ENCODE assay signal across 1 cellular context in the genomic region with DNA sequence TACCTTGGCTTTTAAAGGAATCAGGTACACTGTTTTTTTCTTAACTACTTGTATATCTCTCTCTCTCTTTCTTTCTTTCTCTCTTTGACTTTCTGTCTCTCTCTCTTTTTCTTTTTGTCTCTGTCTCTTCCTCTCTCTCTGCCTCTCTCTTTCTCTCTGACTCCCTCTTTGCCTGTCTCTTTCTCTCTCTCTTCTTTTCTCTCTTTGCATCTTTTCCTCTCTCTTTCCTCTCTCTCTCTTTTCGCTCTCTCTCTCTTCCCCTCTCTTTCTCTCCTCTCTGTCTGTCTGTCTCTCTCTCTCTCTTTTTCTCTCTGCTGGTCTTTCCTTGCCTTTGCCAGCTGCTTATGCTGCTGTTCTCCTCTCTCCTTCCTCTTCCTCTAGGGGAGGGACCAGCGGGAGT.
TF ChIP-seq lines count a peak whose summit lies in the region.

No MANE protein-coding gene starts in this region.

TF ChIP-seq in H1, 55 proteins besides CTCF, POLR2A, EP300 and RAD21 (continued from another document):
- TF ChIP-seq CTBP2 (IDR thresholded peaks at IDR 0.05; ENCODE audit: borderline replicate concordance, insufficient read depth, insufficient read length, low read length) (no peak), RXRA (IDR thresholded peaks at IDR 0.05; ENCODE audit: insufficient read depth, low read depth, low read length) (no peak), BACH1 (IDR thresholded peaks at IDR 0.05; ENCODE audit: low read length) (no peak), TAF7 (optimal IDR thresholded peaks at IDR 0.05; ENCODE audit: borderline replicate concordance, low read depth, low read length) (no peak), GTF2F1 (IDR thresholded peaks at IDR 0.05; ENCODE audit: borderline replicate concordance, low read depth, low read length) (no peak), SP4 (IDR thresholded peaks at IDR 0.05; ENCODE audit: low read length) (no peak), NRF1 (IDR thresholded peaks at IDR 0.05; ENCODE audit: low read depth, low read length) (no peak), SIRT6 (IDR thresholded peaks at IDR 0.05; ENCODE audit: low read length) (no peak)
- TF ChIP-seq, protein P1, sequence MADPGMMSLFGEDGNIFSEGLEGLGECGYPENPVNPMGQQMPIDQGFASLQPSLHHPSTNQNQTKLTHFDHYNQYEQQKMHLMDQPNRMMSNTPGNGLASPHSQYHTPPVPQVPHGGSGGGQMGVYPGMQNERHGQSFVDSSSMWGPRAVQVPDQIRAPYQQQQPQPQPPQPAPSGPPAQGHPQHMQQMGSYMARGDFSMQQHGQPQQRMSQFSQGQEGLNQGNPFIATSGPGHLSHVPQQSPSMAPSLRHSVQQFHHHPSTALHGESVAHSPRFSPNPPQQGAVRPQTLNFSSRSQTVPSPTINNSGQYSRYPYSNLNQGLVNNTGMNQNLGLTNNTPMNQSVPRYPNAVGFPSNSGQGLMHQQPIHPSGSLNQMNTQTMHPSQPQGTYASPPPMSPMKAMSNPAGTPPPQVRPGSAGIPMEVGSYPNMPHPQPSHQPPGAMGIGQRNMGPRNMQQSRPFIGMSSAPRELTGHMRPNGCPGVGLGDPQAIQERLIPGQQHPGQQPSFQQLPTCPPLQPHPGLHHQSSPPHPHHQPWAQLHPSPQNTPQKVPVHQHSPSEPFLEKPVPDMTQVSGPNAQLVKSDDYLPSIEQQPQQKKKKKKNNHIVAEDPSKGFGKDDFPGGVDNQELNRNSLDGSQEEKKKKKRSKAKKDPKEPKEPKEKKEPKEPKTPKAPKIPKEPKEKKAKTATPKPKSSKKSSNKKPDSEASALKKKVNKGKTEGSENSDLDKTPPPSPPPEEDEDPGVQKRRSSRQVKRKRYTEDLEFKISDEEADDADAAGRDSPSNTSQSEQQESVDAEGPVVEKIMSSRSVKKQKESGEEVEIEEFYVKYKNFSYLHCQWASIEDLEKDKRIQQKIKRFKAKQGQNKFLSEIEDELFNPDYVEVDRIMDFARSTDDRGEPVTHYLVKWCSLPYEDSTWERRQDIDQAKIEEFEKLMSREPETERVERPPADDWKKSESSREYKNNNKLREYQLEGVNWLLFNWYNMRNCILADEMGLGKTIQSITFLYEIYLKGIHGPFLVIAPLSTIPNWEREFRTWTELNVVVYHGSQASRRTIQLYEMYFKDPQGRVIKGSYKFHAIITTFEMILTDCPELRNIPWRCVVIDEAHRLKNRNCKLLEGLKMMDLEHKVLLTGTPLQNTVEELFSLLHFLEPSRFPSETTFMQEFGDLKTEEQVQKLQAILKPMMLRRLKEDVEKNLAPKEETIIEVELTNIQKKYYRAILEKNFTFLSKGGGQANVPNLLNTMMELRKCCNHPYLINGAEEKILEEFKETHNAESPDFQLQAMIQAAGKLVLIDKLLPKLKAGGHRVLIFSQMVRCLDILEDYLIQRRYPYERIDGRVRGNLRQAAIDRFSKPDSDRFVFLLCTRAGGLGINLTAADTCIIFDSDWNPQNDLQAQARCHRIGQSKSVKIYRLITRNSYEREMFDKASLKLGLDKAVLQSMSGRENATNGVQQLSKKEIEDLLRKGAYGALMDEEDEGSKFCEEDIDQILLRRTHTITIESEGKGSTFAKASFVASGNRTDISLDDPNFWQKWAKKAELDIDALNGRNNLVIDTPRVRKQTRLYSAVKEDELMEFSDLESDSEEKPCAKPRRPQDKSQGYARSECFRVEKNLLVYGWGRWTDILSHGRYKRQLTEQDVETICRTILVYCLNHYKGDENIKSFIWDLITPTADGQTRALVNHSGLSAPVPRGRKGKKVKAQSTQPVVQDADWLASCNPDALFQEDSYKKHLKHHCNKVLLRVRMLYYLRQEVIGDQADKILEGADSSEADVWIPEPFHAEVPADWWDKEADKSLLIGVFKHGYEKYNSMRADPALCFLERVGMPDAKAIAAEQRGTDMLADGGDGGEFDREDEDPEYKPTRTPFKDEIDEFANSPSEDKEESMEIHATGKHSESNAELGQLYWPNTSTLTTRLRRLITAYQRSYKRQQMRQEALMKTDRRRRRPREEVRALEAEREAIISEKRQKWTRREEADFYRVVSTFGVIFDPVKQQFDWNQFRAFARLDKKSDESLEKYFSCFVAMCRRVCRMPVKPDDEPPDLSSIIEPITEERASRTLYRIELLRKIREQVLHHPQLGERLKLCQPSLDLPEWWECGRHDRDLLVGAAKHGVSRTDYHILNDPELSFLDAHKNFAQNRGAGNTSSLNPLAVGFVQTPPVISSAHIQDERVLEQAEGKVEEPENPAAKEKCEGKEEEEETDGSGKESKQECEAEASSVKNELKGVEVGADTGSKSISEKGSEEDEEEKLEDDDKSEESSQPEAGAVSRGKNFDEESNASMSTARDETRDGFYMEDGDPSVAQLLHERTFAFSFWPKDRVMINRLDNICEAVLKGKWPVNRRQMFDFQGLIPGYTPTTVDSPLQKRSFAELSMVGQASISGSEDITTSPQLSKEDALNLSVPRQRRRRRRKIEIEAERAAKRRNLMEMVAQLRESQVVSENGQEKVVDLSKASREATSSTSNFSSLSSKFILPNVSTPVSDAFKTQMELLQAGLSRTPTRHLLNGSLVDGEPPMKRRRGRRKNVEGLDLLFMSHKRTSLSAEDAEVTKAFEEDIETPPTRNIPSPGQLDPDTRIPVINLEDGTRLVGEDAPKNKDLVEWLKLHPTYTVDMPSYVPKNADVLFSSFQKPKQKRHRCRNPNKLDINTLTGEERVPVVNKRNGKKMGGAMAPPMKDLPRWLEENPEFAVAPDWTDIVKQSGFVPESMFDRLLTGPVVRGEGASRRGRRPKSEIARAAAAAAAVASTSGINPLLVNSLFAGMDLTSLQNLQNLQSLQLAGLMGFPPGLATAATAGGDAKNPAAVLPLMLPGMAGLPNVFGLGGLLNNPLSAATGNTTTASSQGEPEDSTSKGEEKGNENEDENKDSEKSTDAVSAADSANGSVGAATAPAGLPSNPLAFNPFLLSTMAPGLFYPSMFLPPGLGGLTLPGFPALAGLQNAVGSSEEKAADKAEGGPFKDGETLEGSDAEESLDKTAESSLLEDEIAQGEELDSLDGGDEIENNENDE (IDR thresholded peaks at IDR 0.05; ENCODE audit: insufficient replicate concordance, low read length), result no peak
